Comparison of ENCODE assay signal across 1 cellular context in the genomic region with DNA sequence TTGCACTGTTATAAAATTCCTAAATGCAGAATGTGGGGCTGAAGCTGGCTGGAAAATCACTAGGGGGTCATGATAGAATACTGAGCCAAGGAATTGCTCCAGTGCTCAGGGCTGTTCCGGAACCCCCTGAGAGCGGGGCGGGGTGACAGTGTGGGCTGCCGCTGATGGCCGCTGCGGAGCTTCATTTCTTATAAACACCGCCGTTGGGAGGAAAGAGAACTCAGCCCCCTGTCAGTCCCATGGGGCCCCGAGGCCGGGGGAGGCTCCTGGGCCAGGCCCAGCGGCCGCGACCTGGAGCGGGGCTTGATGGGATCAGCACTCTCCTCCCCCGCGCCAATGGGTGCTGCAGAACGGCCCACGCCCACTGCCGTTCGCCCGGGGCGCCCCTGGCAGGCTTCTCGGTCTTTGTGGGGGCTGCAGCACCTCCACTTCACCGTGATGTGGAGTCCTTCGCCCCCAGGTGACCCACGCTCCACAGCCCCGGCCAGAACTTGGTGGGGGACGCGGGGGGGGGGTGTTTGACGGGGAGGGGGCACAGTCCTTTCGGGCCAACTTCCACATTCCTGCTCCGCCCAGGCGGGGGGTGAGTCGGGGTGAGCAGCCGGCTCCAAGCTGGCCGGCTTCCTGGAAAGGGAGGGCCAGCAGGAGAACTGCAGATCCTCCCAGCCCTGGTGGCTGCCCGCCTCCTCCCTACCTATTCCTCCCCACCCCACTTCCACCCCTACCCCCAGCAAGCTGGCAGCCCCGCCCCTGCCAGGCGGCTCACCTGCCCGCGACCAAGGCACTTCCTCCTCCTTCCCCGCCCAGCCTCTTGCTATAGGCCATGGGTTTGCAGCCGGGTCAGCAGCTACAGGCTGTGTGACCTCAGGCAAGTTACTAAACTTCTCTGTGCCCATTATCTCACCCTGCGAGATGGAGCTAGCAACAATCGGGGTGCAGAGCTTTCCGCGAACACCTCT.
A peak's percentile ranks its signal among the peaks of the same experiment; 100 is the strongest.
TF ChIP-seq lines count a peak whose summit lies in the region.

No MANE protein-coding gene starts in this region.

TF ChIP-seq in HepG2, 621 proteins besides CTCF, POLR2A, EP300 and RAD21 (continued from another document and continues in another):
- TF ChIP-seq, protein P1, sequence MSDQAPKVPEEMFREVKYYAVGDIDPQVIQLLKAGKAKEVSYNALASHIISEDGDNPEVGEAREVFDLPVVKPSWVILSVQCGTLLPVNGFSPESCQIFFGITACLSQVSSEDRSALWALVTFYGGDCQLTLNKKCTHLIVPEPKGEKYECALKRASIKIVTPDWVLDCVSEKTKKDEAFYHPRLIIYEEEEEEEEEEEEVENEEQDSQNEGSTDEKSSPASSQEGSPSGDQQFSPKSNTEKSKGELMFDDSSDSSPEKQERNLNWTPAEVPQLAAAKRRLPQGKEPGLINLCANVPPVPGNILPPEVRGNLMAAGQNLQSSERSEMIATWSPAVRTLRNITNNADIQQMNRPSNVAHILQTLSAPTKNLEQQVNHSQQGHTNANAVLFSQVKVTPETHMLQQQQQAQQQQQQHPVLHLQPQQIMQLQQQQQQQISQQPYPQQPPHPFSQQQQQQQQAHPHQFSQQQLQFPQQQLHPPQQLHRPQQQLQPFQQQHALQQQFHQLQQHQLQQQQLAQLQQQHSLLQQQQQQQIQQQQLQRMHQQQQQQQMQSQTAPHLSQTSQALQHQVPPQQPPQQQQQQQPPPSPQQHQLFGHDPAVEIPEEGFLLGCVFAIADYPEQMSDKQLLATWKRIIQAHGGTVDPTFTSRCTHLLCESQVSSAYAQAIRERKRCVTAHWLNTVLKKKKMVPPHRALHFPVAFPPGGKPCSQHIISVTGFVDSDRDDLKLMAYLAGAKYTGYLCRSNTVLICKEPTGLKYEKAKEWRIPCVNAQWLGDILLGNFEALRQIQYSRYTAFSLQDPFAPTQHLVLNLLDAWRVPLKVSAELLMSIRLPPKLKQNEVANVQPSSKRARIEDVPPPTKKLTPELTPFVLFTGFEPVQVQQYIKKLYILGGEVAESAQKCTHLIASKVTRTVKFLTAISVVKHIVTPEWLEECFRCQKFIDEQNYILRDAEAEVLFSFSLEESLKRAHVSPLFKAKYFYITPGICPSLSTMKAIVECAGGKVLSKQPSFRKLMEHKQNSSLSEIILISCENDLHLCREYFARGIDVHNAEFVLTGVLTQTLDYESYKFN (CRISPR knock-in tag; conservative IDR thresholded peaks at IDR 0.05), result peak; percentile 68
- TF ChIP-seq CEBPG (CRISPR knock-in tag; IDR thresholded peaks at IDR 0.05), result no peak
- TF ChIP-seq ASH2L (IDR thresholded peaks at IDR 0.05; ENCODE audit: insufficient read length, low read depth, low read length), result no peak
- no peak for TF ChIP-seq TEAD2 (CRISPR knock-in tag; IDR thresholded peaks at IDR 0.05)
- no peak for TF ChIP-seq MYNN (CRISPR knock-in tag; IDR thresholded peaks at IDR 0.05; ENCODE audit: low read depth)
- TF ChIP-seq HNF4A (CRISPR knock-in tag; IDR thresholded peaks at IDR 0.05), result peak; percentile 3; the same call in 1 of the 2 replicates
- no peak for TF ChIP-seq CAMTA2 (CRISPR knock-in tag; IDR thresholded peaks at IDR 0.05; ENCODE audit: borderline replicate concordance)
- 0 out of 2 replicates have a peak, but pooled peaks have one; percentile 58 for TF ChIP-seq TGIF2 (CRISPR knock-in tag; IDR thresholded peaks at IDR 0.05)
- TF ChIP-seq ZMYM2 (CRISPR knock-in tag; IDR thresholded peaks at IDR 0.05), result no peak
- TF ChIP-seq, protein P2, sequence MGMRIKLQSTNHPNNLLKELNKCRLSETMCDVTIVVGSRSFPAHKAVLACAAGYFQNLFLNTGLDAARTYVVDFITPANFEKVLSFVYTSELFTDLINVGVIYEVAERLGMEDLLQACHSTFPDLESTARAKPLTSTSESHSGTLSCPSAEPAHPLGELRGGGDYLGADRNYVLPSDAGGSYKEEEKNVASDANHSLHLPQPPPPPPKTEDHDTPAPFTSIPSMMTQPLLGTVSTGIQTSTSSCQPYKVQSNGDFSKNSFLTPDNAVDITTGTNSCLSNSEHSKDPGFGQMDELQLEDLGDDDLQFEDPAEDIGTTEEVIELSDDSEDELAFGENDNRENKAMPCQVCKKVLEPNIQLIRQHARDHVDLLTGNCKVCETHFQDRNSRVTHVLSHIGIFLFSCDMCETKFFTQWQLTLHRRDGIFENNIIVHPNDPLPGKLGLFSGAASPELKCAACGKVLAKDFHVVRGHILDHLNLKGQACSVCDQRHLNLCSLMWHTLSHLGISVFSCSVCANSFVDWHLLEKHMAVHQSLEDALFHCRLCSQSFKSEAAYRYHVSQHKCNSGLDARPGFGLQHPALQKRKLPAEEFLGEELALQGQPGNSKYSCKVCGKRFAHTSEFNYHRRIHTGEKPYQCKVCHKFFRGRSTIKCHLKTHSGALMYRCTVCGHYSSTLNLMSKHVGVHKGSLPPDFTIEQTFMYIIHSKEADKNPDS (CRISPR knock-in tag; IDR thresholded peaks at IDR 0.05), result 0 out of 2 replicates have a peak, but pooled peaks have one; percentile 61
- 0 out of 2 replicates have a peak, but pooled peaks have one; percentile 24 for TF ChIP-seq BORCS8-MEF2B (CRISPR knock-in tag; IDR thresholded peaks at IDR 0.05)
- TF ChIP-seq, protein P3, sequence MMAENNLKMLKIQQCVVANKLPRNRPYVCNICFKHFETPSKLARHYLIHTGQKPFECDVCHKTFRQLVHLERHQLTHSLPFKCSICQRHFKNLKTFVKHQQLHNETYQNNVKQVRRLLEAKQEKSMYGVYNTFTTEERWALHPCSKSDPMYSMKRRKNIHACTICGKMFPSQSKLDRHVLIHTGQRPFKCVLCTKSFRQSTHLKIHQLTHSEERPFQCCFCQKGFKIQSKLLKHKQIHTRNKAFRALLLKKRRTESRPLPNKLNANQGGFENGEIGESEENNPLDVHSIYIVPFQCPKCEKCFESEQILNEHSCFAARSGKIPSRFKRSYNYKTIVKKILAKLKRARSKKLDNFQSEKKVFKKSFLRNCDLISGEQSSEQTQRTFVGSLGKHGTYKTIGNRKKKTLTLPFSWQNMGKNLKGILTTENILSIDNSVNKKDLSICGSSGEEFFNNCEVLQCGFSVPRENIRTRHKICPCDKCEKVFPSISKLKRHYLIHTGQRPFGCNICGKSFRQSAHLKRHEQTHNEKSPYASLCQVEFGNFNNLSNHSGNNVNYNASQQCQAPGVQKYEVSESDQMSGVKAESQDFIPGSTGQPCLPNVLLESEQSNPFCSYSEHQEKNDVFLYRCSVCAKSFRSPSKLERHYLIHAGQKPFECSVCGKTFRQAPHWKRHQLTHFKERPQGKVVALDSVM (CRISPR knock-in tag; IDR thresholded peaks at IDR 0.05), result 0 out of 2 replicates have a peak, but pooled peaks have one; percentile 11
- peak; percentile 42; the same call in 1 of the 2 replicates for TF ChIP-seq MEIS2 (CRISPR knock-in tag; IDR thresholded peaks at IDR 0.05)
- TF ChIP-seq, protein P4, sequence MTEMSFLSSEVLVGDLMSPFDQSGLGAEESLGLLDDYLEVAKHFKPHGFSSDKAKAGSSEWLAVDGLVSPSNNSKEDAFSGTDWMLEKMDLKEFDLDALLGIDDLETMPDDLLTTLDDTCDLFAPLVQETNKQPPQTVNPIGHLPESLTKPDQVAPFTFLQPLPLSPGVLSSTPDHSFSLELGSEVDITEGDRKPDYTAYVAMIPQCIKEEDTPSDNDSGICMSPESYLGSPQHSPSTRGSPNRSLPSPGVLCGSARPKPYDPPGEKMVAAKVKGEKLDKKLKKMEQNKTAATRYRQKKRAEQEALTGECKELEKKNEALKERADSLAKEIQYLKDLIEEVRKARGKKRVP (CRISPR knock-in tag; IDR thresholded peaks at IDR 0.05), result no peak
- TF ChIP-seq, protein P5, sequence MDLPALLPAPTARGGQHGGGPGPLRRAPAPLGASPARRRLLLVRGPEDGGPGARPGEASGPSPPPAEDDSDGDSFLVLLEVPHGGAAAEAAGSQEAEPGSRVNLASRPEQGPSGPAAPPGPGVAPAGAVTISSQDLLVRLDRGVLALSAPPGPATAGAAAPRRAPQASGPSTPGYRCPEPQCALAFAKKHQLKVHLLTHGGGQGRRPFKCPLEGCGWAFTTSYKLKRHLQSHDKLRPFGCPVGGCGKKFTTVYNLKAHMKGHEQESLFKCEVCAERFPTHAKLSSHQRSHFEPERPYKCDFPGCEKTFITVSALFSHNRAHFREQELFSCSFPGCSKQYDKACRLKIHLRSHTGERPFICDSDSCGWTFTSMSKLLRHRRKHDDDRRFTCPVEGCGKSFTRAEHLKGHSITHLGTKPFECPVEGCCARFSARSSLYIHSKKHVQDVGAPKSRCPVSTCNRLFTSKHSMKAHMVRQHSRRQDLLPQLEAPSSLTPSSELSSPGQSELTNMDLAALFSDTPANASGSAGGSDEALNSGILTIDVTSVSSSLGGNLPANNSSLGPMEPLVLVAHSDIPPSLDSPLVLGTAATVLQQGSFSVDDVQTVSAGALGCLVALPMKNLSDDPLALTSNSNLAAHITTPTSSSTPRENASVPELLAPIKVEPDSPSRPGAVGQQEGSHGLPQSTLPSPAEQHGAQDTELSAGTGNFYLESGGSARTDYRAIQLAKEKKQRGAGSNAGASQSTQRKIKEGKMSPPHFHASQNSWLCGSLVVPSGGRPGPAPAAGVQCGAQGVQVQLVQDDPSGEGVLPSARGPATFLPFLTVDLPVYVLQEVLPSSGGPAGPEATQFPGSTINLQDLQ (CRISPR knock-in tag; IDR thresholded peaks at IDR 0.05), result no peak
- TF ChIP-seq, protein P6, sequence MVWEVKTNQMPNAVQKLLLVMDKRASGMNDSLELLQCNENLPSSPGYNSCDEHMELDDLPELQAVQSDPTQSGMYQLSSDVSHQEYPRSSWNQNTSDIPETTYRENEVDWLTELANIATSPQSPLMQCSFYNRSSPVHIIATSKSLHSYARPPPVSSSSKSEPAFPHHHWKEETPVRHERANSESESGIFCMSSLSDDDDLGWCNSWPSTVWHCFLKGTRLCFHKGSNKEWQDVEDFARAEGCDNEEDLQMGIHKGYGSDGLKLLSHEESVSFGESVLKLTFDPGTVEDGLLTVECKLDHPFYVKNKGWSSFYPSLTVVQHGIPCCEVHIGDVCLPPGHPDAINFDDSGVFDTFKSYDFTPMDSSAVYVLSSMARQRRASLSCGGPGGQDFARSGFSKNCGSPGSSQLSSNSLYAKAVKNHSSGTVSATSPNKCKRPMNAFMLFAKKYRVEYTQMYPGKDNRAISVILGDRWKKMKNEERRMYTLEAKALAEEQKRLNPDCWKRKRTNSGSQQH (CRISPR knock-in tag; IDR thresholded peaks at IDR 0.05; ENCODE audit: low read depth), result 0 out of 2 replicates have a peak, but pooled peaks have one; percentile 16
- TF ChIP-seq MED13 (CRISPR knock-in tag; IDR thresholded peaks at IDR 0.05), result no peak; the same call in 1 of the 2 replicates
- peak; percentile 51 for TF ChIP-seq YY1 (IDR thresholded peaks at IDR 0.05; ENCODE audit: insufficient read depth, insufficient replicate concordance, low read depth, low read length)
- no peak for TF ChIP-seq ZBTB42 (CRISPR knock-in tag; IDR thresholded peaks at IDR 0.05)
- no peak for TF ChIP-seq ZFYVE20 (CRISPR knock-in tag; IDR thresholded peaks at IDR 0.05; ENCODE audit: borderline replicate concordance, low read depth)
- TF ChIP-seq MIXL1 (CRISPR knock-in tag; IDR thresholded peaks at IDR 0.05), result no peak
- TF ChIP-seq, protein P7, sequence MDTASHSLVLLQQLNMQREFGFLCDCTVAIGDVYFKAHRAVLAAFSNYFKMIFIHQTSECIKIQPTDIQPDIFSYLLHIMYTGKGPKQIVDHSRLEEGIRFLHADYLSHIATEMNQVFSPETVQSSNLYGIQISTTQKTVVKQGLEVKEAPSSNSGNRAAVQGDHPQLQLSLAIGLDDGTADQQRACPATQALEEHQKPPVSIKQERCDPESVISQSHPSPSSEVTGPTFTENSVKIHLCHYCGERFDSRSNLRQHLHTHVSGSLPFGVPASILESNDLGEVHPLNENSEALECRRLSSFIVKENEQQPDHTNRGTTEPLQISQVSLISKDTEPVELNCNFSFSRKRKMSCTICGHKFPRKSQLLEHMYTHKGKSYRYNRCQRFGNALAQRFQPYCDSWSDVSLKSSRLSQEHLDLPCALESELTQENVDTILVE (CRISPR knock-in tag; IDR thresholded peaks at IDR 0.05), result peak; percentile 55; the same call in 1 of the 2 replicates
- TF ChIP-seq, protein P8, sequence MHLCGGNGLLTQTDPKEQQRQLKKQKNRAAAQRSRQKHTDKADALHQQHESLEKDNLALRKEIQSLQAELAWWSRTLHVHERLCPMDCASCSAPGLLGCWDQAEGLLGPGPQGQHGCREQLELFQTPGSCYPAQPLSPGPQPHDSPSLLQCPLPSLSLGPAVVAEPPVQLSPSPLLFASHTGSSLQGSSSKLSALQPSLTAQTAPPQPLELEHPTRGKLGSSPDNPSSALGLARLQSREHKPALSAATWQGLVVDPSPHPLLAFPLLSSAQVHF (CRISPR knock-in tag; IDR thresholded peaks at IDR 0.05), result no peak; the same call in none of the 2 replicates
- TF ChIP-seq SOX5 (CRISPR knock-in tag; IDR thresholded peaks at IDR 0.05; ENCODE audit: borderline replicate concordance), result peak; percentile 33
- no peak for TF ChIP-seq SIX4 (CRISPR knock-in tag; IDR thresholded peaks at IDR 0.05)
- TF ChIP-seq, protein P9, sequence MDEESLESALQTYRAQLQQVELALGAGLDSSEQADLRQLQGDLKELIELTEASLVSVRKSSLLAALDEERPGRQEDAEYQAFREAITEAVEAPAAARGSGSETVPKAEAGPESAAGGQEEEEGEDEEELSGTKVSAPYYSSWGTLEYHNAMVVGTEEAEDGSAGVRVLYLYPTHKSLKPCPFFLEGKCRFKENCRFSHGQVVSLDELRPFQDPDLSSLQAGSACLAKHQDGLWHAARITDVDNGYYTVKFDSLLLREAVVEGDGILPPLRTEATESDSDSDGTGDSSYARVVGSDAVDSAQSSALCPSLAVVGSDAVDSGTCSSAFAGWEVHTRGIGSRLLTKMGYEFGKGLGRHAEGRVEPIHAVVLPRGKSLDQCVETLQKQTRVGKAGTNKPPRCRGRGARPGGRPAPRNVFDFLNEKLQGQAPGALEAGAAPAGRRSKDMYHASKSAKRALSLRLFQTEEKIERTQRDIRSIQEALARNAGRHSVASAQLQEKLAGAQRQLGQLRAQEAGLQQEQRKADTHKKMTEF (CRISPR knock-in tag; IDR thresholded peaks at IDR 0.05), result peak; percentile 46; the same call in 1 of the 2 replicates
- TF ChIP-seq, protein P10, sequence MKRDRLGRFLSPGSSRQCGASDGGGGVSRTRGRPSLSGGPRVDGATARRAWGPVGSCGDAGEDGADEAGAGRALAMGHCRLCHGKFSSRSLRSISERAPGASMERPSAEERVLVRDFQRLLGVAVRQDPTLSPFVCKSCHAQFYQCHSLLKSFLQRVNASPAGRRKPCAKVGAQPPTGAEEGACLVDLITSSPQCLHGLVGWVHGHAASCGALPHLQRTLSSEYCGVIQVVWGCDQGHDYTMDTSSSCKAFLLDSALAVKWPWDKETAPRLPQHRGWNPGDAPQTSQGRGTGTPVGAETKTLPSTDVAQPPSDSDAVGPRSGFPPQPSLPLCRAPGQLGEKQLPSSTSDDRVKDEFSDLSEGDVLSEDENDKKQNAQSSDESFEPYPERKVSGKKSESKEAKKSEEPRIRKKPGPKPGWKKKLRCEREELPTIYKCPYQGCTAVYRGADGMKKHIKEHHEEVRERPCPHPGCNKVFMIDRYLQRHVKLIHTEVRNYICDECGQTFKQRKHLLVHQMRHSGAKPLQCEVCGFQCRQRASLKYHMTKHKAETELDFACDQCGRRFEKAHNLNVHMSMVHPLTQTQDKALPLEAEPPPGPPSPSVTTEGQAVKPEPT (CRISPR knock-in tag; IDR thresholded peaks at IDR 0.05; ENCODE audit: low read depth), result no peak
- TF ChIP-seq, protein P11, sequence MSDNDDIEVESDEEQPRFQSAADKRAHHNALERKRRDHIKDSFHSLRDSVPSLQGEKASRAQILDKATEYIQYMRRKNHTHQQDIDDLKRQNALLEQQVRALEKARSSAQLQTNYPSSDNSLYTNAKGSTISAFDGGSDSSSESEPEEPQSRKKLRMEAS (IDR thresholded peaks at IDR 0.05), result peak; percentile 34; the same call in 1 of the 2 replicates
